Comparison of ENCODE assay signal across 1 cellular context in the genomic region with DNA sequence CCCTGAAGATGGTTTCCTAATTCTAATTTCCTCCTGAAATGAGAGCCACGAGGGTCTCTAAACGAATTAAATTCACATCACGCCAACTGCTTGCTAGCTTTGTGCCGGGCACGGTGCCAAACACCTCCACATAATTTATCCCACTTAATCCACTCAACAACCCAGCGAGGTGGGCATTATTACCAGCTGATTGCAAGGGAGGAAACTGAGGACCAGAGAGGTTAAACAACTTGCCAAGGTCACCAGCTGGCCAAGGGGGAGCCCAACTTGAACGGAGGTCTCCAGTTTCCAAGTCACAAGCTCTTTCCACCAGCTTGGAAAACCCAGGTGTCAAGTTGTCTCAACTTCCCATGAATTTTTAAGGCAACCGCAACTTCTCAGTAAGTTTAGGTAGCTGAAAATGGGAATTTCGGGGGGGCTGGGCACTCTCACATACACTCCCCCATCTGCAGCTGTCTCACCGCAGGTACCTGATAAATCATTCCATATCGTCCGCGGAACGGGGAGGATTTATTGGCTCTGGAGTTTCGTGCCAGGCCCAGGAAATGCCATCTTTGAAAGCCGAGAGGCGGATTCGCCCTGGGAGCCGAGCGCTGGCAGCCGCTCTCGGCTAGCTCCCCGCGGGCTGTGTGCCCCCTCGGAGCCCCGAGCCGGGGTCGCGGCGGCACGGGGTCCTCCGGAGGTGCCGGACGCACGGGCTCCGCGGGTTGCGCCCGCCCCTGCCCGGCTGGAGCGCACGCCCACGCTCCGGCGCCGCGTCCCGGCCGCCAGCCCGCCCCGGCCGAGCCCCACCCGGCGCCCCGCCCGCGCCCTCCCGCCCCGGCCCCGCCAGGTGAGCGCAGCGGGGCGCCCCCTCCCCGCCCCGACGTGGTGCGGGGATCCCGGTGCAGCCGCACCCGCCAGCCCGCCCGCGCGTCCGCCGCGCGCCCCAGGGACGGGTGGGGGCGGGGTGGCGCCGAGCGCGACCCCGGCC.
TF ChIP-seq lines count a peak whose summit lies in the region.

No MANE protein-coding gene starts in this region.

TF ChIP-seq in WTC11, 78 proteins besides CTCF, POLR2A, EP300 and RAD21 (continued from another document):
- TF ChIP-seq E2F4 (CRISPR knock-in tag; IDR thresholded peaks at IDR 0.05; ENCODE audit: borderline replicate concordance, low read depth) = no peak
- TF ChIP-seq, protein P1, sequence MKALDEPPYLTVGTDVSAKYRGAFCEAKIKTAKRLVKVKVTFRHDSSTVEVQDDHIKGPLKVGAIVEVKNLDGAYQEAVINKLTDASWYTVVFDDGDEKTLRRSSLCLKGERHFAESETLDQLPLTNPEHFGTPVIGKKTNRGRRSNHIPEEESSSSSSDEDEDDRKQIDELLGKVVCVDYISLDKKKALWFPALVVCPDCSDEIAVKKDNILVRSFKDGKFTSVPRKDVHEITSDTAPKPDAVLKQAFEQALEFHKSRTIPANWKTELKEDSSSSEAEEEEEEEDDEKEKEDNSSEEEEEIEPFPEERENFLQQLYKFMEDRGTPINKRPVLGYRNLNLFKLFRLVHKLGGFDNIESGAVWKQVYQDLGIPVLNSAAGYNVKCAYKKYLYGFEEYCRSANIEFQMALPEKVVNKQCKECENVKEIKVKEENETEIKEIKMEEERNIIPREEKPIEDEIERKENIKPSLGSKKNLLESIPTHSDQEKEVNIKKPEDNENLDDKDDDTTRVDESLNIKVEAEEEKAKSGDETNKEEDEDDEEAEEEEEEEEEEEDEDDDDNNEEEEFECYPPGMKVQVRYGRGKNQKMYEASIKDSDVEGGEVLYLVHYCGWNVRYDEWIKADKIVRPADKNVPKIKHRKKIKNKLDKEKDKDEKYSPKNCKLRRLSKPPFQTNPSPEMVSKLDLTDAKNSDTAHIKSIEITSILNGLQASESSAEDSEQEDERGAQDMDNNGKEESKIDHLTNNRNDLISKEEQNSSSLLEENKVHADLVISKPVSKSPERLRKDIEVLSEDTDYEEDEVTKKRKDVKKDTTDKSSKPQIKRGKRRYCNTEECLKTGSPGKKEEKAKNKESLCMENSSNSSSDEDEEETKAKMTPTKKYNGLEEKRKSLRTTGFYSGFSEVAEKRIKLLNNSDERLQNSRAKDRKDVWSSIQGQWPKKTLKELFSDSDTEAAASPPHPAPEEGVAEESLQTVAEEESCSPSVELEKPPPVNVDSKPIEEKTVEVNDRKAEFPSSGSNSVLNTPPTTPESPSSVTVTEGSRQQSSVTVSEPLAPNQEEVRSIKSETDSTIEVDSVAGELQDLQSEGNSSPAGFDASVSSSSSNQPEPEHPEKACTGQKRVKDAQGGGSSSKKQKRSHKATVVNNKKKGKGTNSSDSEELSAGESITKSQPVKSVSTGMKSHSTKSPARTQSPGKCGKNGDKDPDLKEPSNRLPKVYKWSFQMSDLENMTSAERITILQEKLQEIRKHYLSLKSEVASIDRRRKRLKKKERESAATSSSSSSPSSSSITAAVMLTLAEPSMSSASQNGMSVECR (CRISPR knock-in tag; IDR thresholded peaks at IDR 0.05; ENCODE audit: borderline replicate concordance) = no peak
- no peak for TF ChIP-seq MXD4 (CRISPR knock-in tag; IDR thresholded peaks at IDR 0.05; ENCODE audit: borderline replicate concordance)
- no peak for TF ChIP-seq FOXP4 (CRISPR knock-in tag; IDR thresholded peaks at IDR 0.05)
- TF ChIP-seq ZBTB21 (CRISPR knock-in tag; IDR thresholded peaks at IDR 0.05; ENCODE audit: borderline replicate concordance) = no peak
- no peak for TF ChIP-seq ETV6 (CRISPR knock-in tag; IDR thresholded peaks at IDR 0.05)
- no peak for TF ChIP-seq E2F1 (CRISPR knock-in tag; IDR thresholded peaks at IDR 0.05)
- TF ChIP-seq PRRX2 (CRISPR knock-in tag; IDR thresholded peaks at IDR 0.05) = no peak
- no peak for TF ChIP-seq MYBL2 (CRISPR knock-in tag; IDR thresholded peaks at IDR 0.05)
- TF ChIP-seq FOXJ3 (CRISPR knock-in tag; IDR thresholded peaks at IDR 0.05; ENCODE audit: borderline replicate concordance) = no peak
- no peak for TF ChIP-seq RORB (CRISPR knock-in tag; IDR thresholded peaks at IDR 0.05)
- TF ChIP-seq ESRRA (CRISPR knock-in tag; IDR thresholded peaks at IDR 0.05; ENCODE audit: borderline replicate concordance) = no peak
